ENCODE assay signal across 8 cellular contexts in the genomic region with DNA sequence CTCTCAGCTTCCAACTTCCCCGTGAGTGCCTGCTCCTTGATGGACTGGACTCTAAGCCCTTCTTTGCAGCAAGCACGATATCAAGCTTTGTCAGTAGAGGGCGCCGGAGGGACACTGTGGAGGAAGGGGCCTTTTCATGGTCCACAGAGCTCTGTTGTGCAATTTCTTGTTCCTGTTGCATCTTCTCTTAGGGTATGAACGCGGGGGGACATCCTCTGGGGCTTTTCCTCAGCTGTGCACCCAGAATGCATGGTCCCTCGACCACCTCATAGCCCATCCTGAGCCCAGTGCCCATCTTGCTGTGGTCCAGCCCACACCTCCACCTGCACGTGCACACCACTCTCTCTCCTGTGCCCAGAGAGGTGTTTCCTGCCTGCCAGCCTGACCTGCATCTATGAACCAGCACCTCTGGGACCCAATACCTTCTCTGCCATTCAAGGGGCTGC.
DNase-seq lines count a peak whose midpoint lies in the region; ATAC-seq lines count a peak whose summit lies in the region.

No MANE protein-coding gene starts in this region.

- in situ Hi-C loops in G401 (cut with HindIII; ENCODE audit: low sequenced_read_pairs): no loop called here

- H3K9me3 Mint-ChIP-seq in activated naive CD8-positive, alpha-beta T cell treated with anti-CD3 and anti-CD28 coated beads, Interleukin-2, amount 50 U/mL, for 24 hours: peaks cover 13% of the 10 kb centered on the region

- H3K27me3 Mint-ChIP-seq in activated naive CD8-positive, alpha-beta T cell treated with anti-CD3 and anti-CD28 coated beads, Interleukin-2, amount 50 U/mL, for 24 hours: peaks cover 3% of the 10 kb centered on the region

- peak; percentile 57 for DNase-seq in G401 (ENCODE audit: low spot score)
- peak; percentile 53 for DNase-seq in NCI-H1048 (lab: John Stamatoyannopoulos, UW)
- DNase-seq in SIG-M5 (lab: John Stamatoyannopoulos, UW): peak; percentile 30
- peak; percentile 76 for DNase-seq in activated naive CD8-positive, alpha-beta T cell treated with anti-CD3 and anti-CD28 coated beads, Interleukin-2, amount 50 U/mL, for 24 hours
- DNase-seq in cardiac septum (ENCODE audit: low spot score): peak; percentile 89
- peak; percentile 92 for DNase-seq in posterior vena cava (ENCODE audit: low spot score)

- no peak overlapping the region for H3K27ac Mint-ChIP-seq in activated naive CD8-positive, alpha-beta T cell treated with anti-CD3 and anti-CD28 coated beads, Interleukin-2, amount 50 U/mL, for 24 hours

- no peak overlapping the region for H3K4me3 Mint-ChIP-seq in activated naive CD8-positive, alpha-beta T cell treated with anti-CD3 and anti-CD28 coated beads, Interleukin-2, amount 50 U/mL, for 24 hours

- no peaks in the 10 kb centered on the region for H3K4me1 Mint-ChIP-seq in activated naive CD8-positive, alpha-beta T cell treated with anti-CD3 and anti-CD28 coated beads, Interleukin-2, amount 50 U/mL, for 24 hours

- no peaks in the 10 kb centered on the region for H3K36me3 Mint-ChIP-seq in activated naive CD8-positive, alpha-beta T cell treated with anti-CD3 and anti-CD28 coated beads, Interleukin-2, amount 50 U/mL, for 24 hours (ENCODE audit: low read depth)

- intact Hi-C loops in cardiac septum (cut with DNase I): loop anchor here (2.0 to 10.0 kb wide), 4 partner anchors 294 to 912 kb away; no protein-coding TSS in a partner anchor
- intact Hi-C loops in posterior vena cava (cut with DNase I): loop anchor here in 1 of 2 donors (5.0 kb wide), 1 partner anchor 294 kb away; no protein-coding TSS in a partner anchor

- ATAC-seq in activated naive CD8-positive, alpha-beta T cell treated with anti-CD3 and anti-CD28 coated beads, Interleukin-2, amount 50 U/mL, for 24 hours: no peak
- no peak for ATAC-seq in HG03045 (IDR thresholded peaks at IDR 0.05; ENCODE audit: unreplicated experiment)
- no peak for ATAC-seq in GM18498 (IDR thresholded peaks at IDR 0.05; ENCODE audit: unreplicated experiment)

Comparison
In these comparisons a context has a peak if more than half of its experiments do, and no peak if none do; other contexts are left out.
1. DNase-seq: peak in every context shown above with its lines; median percentile 92 in posterior vena cava; 89 in cardiac septum; 76 in activated naive CD8-positive, alpha-beta T cell treated with anti-CD3 and anti-CD28 coated beads, Interleukin-2, amount 50 U/mL, for 24 hours; 57 in G401; 53 in NCI-H1048; 30 in SIG-M5.